Comparison of ENCODE assay signal across 8 cellular contexts in the genomic region with DNA sequence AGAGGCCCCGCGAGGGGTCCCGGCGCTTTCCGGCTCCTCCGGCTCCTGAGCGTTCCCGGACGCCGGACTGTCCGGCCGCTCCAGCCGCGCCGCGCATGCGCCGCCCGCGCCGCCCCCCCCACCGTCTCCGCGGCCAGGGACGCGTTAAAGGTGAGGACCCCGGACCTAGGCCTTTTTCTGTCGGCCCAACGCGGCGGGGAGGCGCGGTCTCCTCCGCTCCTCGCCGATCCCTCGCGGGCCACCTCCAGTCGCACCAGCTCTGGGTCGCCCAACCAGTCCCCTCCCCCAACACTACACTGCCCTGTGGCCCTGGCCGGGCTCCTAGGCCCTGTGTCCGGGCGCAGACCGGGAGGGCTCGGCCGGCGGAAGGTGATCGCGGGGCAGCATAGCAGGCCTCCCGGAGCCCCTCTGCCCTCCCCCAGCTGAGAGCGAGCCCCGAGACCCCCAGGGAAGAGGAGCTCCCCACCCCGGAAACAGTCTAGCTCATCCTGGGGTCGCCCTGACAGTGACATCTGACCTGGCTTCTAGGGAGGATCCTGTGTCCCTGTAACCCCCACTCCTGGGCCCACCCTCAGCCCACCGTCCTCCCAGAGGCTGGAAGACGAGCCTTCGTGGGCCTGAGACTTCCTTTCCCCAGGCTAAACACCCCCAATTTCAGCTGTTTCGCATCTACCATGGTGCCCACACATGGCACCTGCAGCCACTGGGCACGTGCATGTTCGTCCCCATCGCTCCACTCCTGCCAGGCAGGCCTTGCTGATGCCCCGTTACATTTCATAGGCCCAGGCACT. TPM values are rescaled to one million over a fixed set of nuclear protein-coding genes. Genes with fewer than 3 reads are reported as not detected.
DNase-seq lines count a peak whose midpoint lies in the region; ATAC-seq and TF ChIP-seq lines count a peak whose summit lies in the region.

No MANE protein-coding gene starts in this region.

- peaks cover 55% of the 10 kb centered on the region for H3K79me2 ChIP-seq in mammary epithelial cell (ENCODE audit: insufficient read depth, low read length)

- dilution Hi-C loops in mammary epithelial cell (cut with HindIII; ENCODE audit: low sequenced_read_pairs) = loop anchor here (5.0 kb wide), 1 partner anchor 41 kb away; no protein-coding TSS in a partner anchor

- CTCF ChIA-PET in mammary epithelial cell (lab: Charles Lee; ENCODE audit: low non-redundant PET) = no interaction called here

- DNase-seq in NCI-H748 treated with DMSO at 0.1 percent for 48 hours (lab: John Stamatoyannopoulos, UW) (peak; percentile 34), mammary epithelial cell (peak; percentile 53), inferior parietal cortex (ENCODE audit: extremely low spot score) (peak; percentile 71), activated gamma-delta T cell treated with Interleukin-2 at 50 U/mL for 16 hours (no peak)

- peak overlapping the region; percentile 57 to 83 (median 62) for H3K4me3 ChIP-seq in mammary epithelial cell (replicated peaks in 1 of 3; ENCODE audit: insufficient read depth in 1 of 3, low read depth in 2 of 3, low read length in 3 of 3)
- H3K4me3 ChIP-seq in skeletal muscle tissue (ENCODE audit: low read length in 3 of 3) = peak overlapping the region; percentile 67 to 88 (median 85)

- peaks cover 1% of the 10 kb centered on the region for H3K36me3 ChIP-seq in mammary epithelial cell (ENCODE audit: insufficient read depth, low read length)
- peaks cover 0 to 4% (median 4%) of the 10 kb centered on the region in 3 donors for H3K36me3 ChIP-seq in skeletal muscle tissue (ENCODE audit: control insufficient read depth in 3 of 3, insufficient read depth in 3 of 3, low read length in 3 of 3)

- H3K27ac ChIP-seq in C4-2B (peak overlapping the region; percentile 99), mammary epithelial cell (ENCODE audit: insufficient read depth, low read depth, low read length) (peak overlapping the region; percentile 63), skeletal muscle tissue (ENCODE audit: low read depth, low read length) (peak overlapping the region; percentile 97)

- no TSS peak for BruUV-seq in mammary epithelial cell (replicated peaks; lab: Mats Ljungman, UMichigan)

- intact Hi-C loops in mammary epithelial cell (cut with micrococcal nuclease) = no loop called here

- 45% methylated on average over 8 of the region's 62 CpGs for WGBS in mammary epithelial cell (ENCODE audit: low coverage, missing lambda C conversion rate)

- H3K4me1 ChIP-seq in mammary epithelial cell (ENCODE audit: insufficient read depth, low read length) (peaks cover 50% of the 10 kb centered on the region), skeletal muscle tissue (ENCODE audit: control insufficient read depth in 3 of 3, insufficient read depth in 3 of 3, low read length in 3 of 3) (peaks cover 62 to 66% (median 65%) of the 10 kb centered on the region in 3 donors)

- no peaks in the 10 kb centered on the region for H4K20me1 ChIP-seq in mammary epithelial cell (ENCODE audit: insufficient read depth, low read length)

- H3K27me3 ChIP-seq in mammary epithelial cell (ENCODE audit: insufficient read depth, low read length) = no peaks in the 10 kb centered on the region
- no peaks in the 10 kb centered on the region for H3K27me3 ChIP-seq in skeletal muscle tissue (ENCODE audit: control insufficient read depth in 3 of 3, insufficient read depth in 3 of 3, low read length in 3 of 3)

- in situ Hi-C loops in mammary epithelial cell (cut with MboI; ENCODE audit: low sequenced_read_pairs in 2 of 2) = no loop called here

- no peaks in the 10 kb centered on the region for H3K9me3 ChIP-seq in mammary epithelial cell (replicated peaks; ENCODE audit: insufficient read depth, low read length)
- H3K9me3 ChIP-seq in skeletal muscle tissue (ENCODE audit: control insufficient read depth in 3 of 3, low read length in 3 of 3) = no peaks in the 10 kb centered on the region

- H2AFZ ChIP-seq in mammary epithelial cell (ENCODE audit: low read depth, low read length) = peak overlapping the region; percentile 88

- ATAC-seq in GM18520 (IDR thresholded peaks at IDR 0.05; ENCODE audit: unreplicated experiment) = peak; percentile 60
- ATAC-seq in HG02885 (IDR thresholded peaks at IDR 0.05; ENCODE audit: poor library complexity, unreplicated experiment) = peak; percentile 68

- no peak for TF ChIP-seq CTCF in C4-2B (conservative IDR thresholded peaks at IDR 0.05)
- TF ChIP-seq CTCF in mammary epithelial cell (conservative IDR thresholded peaks at IDR 0.05 in 1 of 2, IDR thresholded peaks at IDR 0.05 in 1 of 2; ENCODE audit: extremely low read depth in 1 of 2, insufficient read depth in 1 of 2, low read depth in 1 of 2, low read length in 2 of 2) = no peak

- H3K9ac ChIP-seq in mammary epithelial cell (ENCODE audit: insufficient read depth, low read length) (peak overlapping the region; percentile 87), skeletal muscle tissue (ENCODE audit: low read depth in 1 of 3, low read length in 3 of 3) (peak overlapping the region; percentile 89 to 96 (median 95))

- H3K4me2 ChIP-seq in mammary epithelial cell (ENCODE audit: insufficient read depth, low read depth, low read length) = peak overlapping the region; percentile 92

RNA-seq across cellular contexts. Expression of a gene that starts 14.7 kb away (rescaled TPM):
- 100 to 1,000 TPM in 1 of 2 donors, 10 to 100 TPM in 1; 58.0 to 103 TPM for total RNA-seq in mammary epithelial cell
- 46.8 TPM for polyA plus RNA-seq in mammary epithelial cell
- polyA minus RNA-seq in mammary epithelial cell = 19.5 TPM
- total RNA-seq in skeletal muscle tissue = 19.3 TPM

RNA-seq across cellular contexts. Expression of a gene that starts 47.3 kb away (rescaled TPM):
- total RNA-seq in mammary epithelial cell (not detected), skeletal muscle tissue (not detected)
- polyA plus RNA-seq in mammary epithelial cell = not detected
- polyA minus RNA-seq in mammary epithelial cell = not detected

RNA-seq across cellular contexts. Expression of a gene that starts 59.1 kb away (rescaled TPM):
- not detected for total RNA-seq in mammary epithelial cell
- not detected for polyA plus RNA-seq in mammary epithelial cell
- not detected for polyA minus RNA-seq in mammary epithelial cell
- total RNA-seq in skeletal muscle tissue = not detected
